ENCODE assay signal across 8 cellular contexts in genomic region chr14:102314242-102315011, GRCh38. TPM values are rescaled to one million over a fixed set of nuclear protein-coding genes. Genes with fewer than 3 reads are reported as not detected.
DNase-seq lines count a peak whose midpoint lies in the region; ATAC-seq and TF ChIP-seq lines count a peak whose summit lies in the region.

No MANE protein-coding gene starts in this region.

- TF ChIP-seq CTCF in omental fat pad (IDR thresholded peaks at IDR 0.05): peak in 1 of 3 donors; percentile 96
- TF ChIP-seq CTCF in suprapubic skin (IDR thresholded peaks at IDR 0.05): peak; percentile 83 to 97

- H3K9me3 ChIP-seq in suprapubic skin: no peaks in the 10 kb centered on the region

- peak overlapping the region; percentile 54 for H3K4me3 ChIP-seq in suprapubic skin

- WGBS in suprapubic skin: 11% methylated on average over 37 of the region's 52 CpGs

- peak overlapping the region; percentile 29 for H3K27ac ChIP-seq in suprapubic skin

- H3K4me1 ChIP-seq in suprapubic skin: peaks cover 40% of the 10 kb centered on the region

- ATAC-seq in GM21619 (IDR thresholded peaks at IDR 0.05; ENCODE audit: unreplicated experiment) (peak; percentile 54), omental fat pad (ENCODE audit: low FRiP score) (peak; percentile 78)

- TF ChIP-seq EP300 in suprapubic skin (IDR thresholded peaks at IDR 0.05): no peak

- peak; percentile 62 for DNase-seq in DMS79 (lab: John Stamatoyannopoulos, UW)
- DNase-seq in Kasumi-1 (lab: John Stamatoyannopoulos, UW): peak; percentile 85 to 87
- DNase-seq in SHP77 (lab: John Stamatoyannopoulos, UW): peak; percentile 47 to 84
- DNase-seq in activated naive CD4-positive, alpha-beta T cell treated with Interleukin-2 at 50 U/mL for 16 hours: peak; percentile 86
- peak; percentile 85 for DNase-seq in glomerular visceral epithelial cell (ENCODE audit: extremely low spot score)
- peak; percentile 68 for DNase-seq in omental fat pad (ENCODE audit: low spot score)
- peak; percentile 92 to 94 for DNase-seq in suprapubic skin (ENCODE audit: low spot score in 2 of 2)

- H3K36me3 ChIP-seq in suprapubic skin: no peaks in the 10 kb centered on the region

- TF ChIP-seq POLR2A in suprapubic skin (IDR thresholded peaks at IDR 0.05): no peak

- no peaks in the 10 kb centered on the region for H3K27me3 ChIP-seq in suprapubic skin

RNA-seq across cellular contexts. Expression of gene ZNF839, which starts 5.1 kb away (rescaled TPM):
- total RNA-seq in omental fat pad (10 to 100 TPM in 1 of 4 donors, 1 to 10 TPM in 3; 3.8 to 12.6 (median 8.1) TPM), suprapubic skin (10 to 100 TPM in 3 of 4 donors, 1 to 10 TPM in 1; 9.2 to 41.0 (median 17.7) TPM)

RNA-seq across cellular contexts. Expression of gene MOK, which starts 9.5 kb away (rescaled TPM):
- total RNA-seq in omental fat pad (10 to 100 TPM; 11.6 to 21.9 (median 12.6) TPM), suprapubic skin (10 to 100 TPM; 13.0 to 25.4 (median 17.0) TPM)

RNA-seq across cellular contexts. Expression of gene CINP, which starts 48.3 kb away (rescaled TPM):
- 10 to 100 TPM; 20.0 to 39.8 (median 34.7) TPM for total RNA-seq in omental fat pad
- total RNA-seq in suprapubic skin: 10 to 100 TPM; 28.3 to 35.1 (median 29.4) TPM

RNA-seq across cellular contexts. Expression of gene TECPR2, which starts 48.3 kb away (rescaled TPM):
- total RNA-seq in omental fat pad (10 to 100 TPM; 12.7 to 46.0 (median 17.9) TPM), suprapubic skin (10 to 100 TPM; 12.1 to 22.6 (median 16.8) TPM)

Comparison
In these comparisons a context has a peak if more than half of its experiments do, and no peak if none do; other contexts are left out.
1. Peak in every context shown above with its lines: DNase-seq, ATAC-seq, H3K4me3 ChIP-seq and H3K27ac ChIP-seq.